2 cellular contexts compared by ENCODE assay signal in genomic region chr7:22704722-22705121, GRCh38. TPM values are rescaled to one million over a fixed set of nuclear protein-coding genes. Genes with fewer than 3 reads are reported as not detected.
"Had no signal": no experiment of that assay in that cellular context is flagged by ENCODE, and none has a peak within 500 bp of the region (broad histone marks: within the 10 kb centered on the region; RNA-seq: fewer than 3 reads in every experiment).

No MANE protein-coding gene starts in this region.

RNA-seq across cellular contexts. Expression of gene IL6, which starts 22.3 kb away (rescaled TPM):
- total RNA-seq: activated CD8-positive, alpha-beta T cell treated with anti-CD3 and anti-CD28 coated beads for 36 hours; cerebellum had no signal
